In the genomic region with DNA sequence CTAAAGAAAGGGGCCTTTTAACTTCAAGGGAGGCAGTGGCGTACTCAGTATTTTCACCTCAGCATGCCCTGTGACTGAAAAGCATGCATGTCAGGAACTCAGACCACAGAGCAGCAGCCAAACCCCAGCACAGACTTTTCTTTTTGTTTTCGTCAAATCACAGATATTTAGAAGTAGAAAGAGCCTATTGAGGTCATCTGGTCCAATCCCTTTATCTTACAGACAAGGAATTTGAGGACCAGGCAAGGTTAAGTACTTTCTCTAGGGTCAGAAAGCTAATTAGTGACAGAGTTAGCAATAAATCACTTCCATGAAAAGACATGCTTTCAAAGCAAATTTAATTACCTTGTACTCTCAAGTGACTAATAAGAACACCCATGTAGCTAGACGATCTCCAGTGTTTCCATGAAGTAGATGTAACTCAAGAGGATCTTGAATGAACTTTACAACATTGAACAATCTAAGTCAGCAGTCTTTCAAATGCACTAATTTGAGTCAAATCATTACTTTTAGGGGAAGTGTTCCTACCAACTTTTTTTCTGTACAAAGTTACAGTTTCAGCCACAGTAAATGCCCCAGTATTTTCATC, we compare ENCODE assay signal across 9 cellular contexts. TPM values are rescaled to one million over a fixed set of nuclear protein-coding genes. Genes with fewer than 3 reads are reported as not detected.
DNase-seq lines count a peak whose midpoint lies in the region; ATAC-seq and TF ChIP-seq lines count a peak whose summit lies in the region.
"Had no signal": no experiment of that assay in that cellular context is flagged by ENCODE, and none has a peak within 500 bp of the region (broad histone marks: within the 10 kb centered on the region; RNA-seq: fewer than 3 reads in every experiment).

No MANE protein-coding gene starts in this region.

- H3K4me3 ChIP-seq in retinal pigment epithelial cell (ENCODE audit: low read length) (no peak overlapping the region), body of pancreas (no peak overlapping the region)

- ATAC-seq in HG02798 (IDR thresholded peaks at IDR 0.05; ENCODE audit: poor library complexity, unreplicated experiment) (peak; percentile 95), body of pancreas (no peak)

- DNase-seq in NCI-H1105 treated with DMSO at 0.1 percent for 48 hours (lab: John Stamatoyannopoulos, UW) (peak; percentile 42), NCI-H1105 (lab: John Stamatoyannopoulos, UW) (no peak), SK-MEL-5 (ENCODE audit: low read depth, low spot score) (peak; percentile 85), retinal pigment epithelial cell (ENCODE audit: low read depth) (peak; percentile 58), NCI-H1092 (lab: John Stamatoyannopoulos, UW) (no peak), NAMALWA (ENCODE audit: low spot score) (no peak), body of pancreas (no peak)

- intact Hi-C loops in body of pancreas (cut with DNase I) = no loop called here

- H3K27ac ChIP-seq in body of pancreas = no peak overlapping the region
- H3K27ac ChIP-seq: 22Rv1 had no signal

- no peak for TF ChIP-seq POLR2A in body of pancreas (IDR thresholded peaks at IDR 0.05)

- in situ Hi-C loops in SK-MEL-5 (cut with HindIII; ENCODE audit: low pct_unique_long_range_greater_than_20kb, low sequenced_read_pairs) = no loop called here

- H3K36me3 ChIP-seq in body of pancreas (replicated peaks in 1 of 2; ENCODE audit: insufficient read depth in 1 of 2, low read depth in 2 of 2) = no peaks in the 10 kb centered on the region

- H3K9me3 ChIP-seq in body of pancreas = no peaks in the 10 kb centered on the region

- no peaks in the 10 kb centered on the region for H3K27me3 ChIP-seq in body of pancreas

- H3K4me1 ChIP-seq in body of pancreas = no peaks in the 10 kb centered on the region

- no peak for TF ChIP-seq CTCF in retinal pigment epithelial cell (conservative IDR thresholded peaks at IDR 0.05; ENCODE audit: low read depth, low read length)
- no peak for TF ChIP-seq CTCF in body of pancreas (IDR thresholded peaks at IDR 0.05)

- WGBS in body of pancreas, 2 donors = 51 to 52% methylated on average over 3 of the region's 3 CpGs

RNA-seq across cellular contexts. Expression of gene MOXD1, which starts 35.9 kb away (rescaled TPM):
- total RNA-seq in SK-MEL-5 (2014; rRNA removed; shearing (Covaris generic)) = 17.2 and 17.6 TPM in 2 replicates
- 18.5 and 21.8 TPM in 2 replicates for polyA plus RNA-seq in SK-MEL-5 (2015; cell fraction: cytosol; rRNA removed)
- 6.2 and 7.7 TPM in 2 replicates for polyA plus RNA-seq in SK-MEL-5 (2015; cell fraction: nucleus; rRNA removed)
- 1 to 10 TPM in 1 of 2 donors, under 1 TPM in 1; 0.66 to 3.9 TPM for total RNA-seq in body of pancreas

Comparison
In these comparisons a context has a peak if more than half of its experiments do, and no peak if none do; other contexts are left out.
1. DNase-seq: peak in NCI-H1105 treated with DMSO at 0.1 percent for 48 hours (single experiment), SK-MEL-5 (single experiment) and retinal pigment epithelial cell (single experiment); none in NCI-H1105 (single experiment), NCI-H1092 (single experiment), NAMALWA (single experiment) and body of pancreas (0 of 4).